ENCODE assay signal across 10 cellular contexts in genomic region chr22:39008251-39008850, GRCh38. TPM values are rescaled to one million over a fixed set of nuclear protein-coding genes. Genes with fewer than 3 reads are reported as not detected.
"Had no signal": no experiment of that assay in that cellular context is flagged by ENCODE, and none has a peak within 500 bp of the region (broad histone marks: within the 10 kb centered on the region; RNA-seq: fewer than 3 reads in every experiment).

No MANE protein-coding gene starts in this region.

RNA-seq across cellular contexts. Expression of gene APOBEC3C, which starts 5.7 kb away (rescaled TPM):
- total RNA-seq: frontal cortex had no signal

RNA-seq across cellular contexts. Expression of gene APOBEC3D, which starts 12.6 kb away (rescaled TPM):
- total RNA-seq: body of pancreas had no signal

RNA-seq across cellular contexts. Expression of gene APOBEC3B, which starts 26.2 kb away (rescaled TPM):
- total RNA-seq: frontal cortex had no signal

RNA-seq across cellular contexts. Expression of gene APOBEC3A, which starts 50.9 kb away (rescaled TPM):
- total RNA-seq: activated B cell treated with CpG ODN at 0.5 μM for 24 hours; activated CD8-positive, alpha-beta T cell treated with anti-CD3 and anti-CD28 coated beads for 36 hours; activated naive CD8-positive, alpha-beta T cell treated with anti-CD3 and anti-CD28 coated beads for 36 hours; activated T-helper 17 cell treated with anti-CD3 and anti-CD28 coated beads, Interleukin-2, amount 50 U/mL, for 72 hours; body of pancreas; chondrocyte; dermis blood vessel endothelial cell; endothelial cell of umbilical vein; frontal cortex; T-helper 1 cell treated with Interleukin-12 subunit alpha and Interleukin-12 subunit beta and Interleukin-4 antibody, amounts not matched to agents 30 ng/mL and 1 ng/mL, for 36 hours had no signal
- polyA plus RNA-seq: endothelial cell of umbilical vein had no signal
